23 cellular contexts compared by ENCODE assay signal in genomic region chr1:5227114-5227513, GRCh38.
DNase-seq lines count a peak whose midpoint lies in the region; TF ChIP-seq lines count a peak whose summit lies in the region.
"Had no signal": no experiment of that assay in that cellular context is flagged by ENCODE, and none has a peak within 500 bp of the region (broad histone marks: within the 10 kb centered on the region; RNA-seq: fewer than 3 reads in every experiment).

No MANE protein-coding gene starts in this region.

- H3K27me3 Mint-ChIP-seq in endodermal cell (ENCODE audit: insufficient read depth) = peaks cover 45% of the 10 kb centered on the region
- H3K27me3 Mint-ChIP-seq in T-helper 2 cell treated with Interferon-gamma antibody and Interleukin-4, amounts not matched to agents 5 μg/mL and 100 μg/mL, for 36 hours (ENCODE audit: low read depth) = no peaks in the 10 kb centered on the region

- no peak for TF ChIP-seq CTCF in LNCaP clone FGC (IDR thresholded peaks at IDR 0.05; ENCODE audit: control insufficient read depth, extremely low read depth, insufficient read depth)
- TF ChIP-seq CTCF in endodermal cell (conservative IDR thresholded peaks at IDR 0.05) = no peak

- H3K36me3 Mint-ChIP-seq in endodermal cell (ENCODE audit: low read depth) = no peaks in the 10 kb centered on the region
- no peaks in the 10 kb centered on the region for H3K36me3 Mint-ChIP-seq in T-helper 2 cell treated with Interferon-gamma antibody and Interleukin-4, amounts not matched to agents 5 μg/mL and 100 μg/mL, for 36 hours (ENCODE audit: low read depth)
- H3K36me3 Mint-ChIP-seq: CD14-positive monocyte; CD4-positive, alpha-beta memory T cell; CD4-positive, CD25-positive, alpha-beta regulatory T cell; CD8-positive, alpha-beta memory T cell had no signal

- no peak overlapping the region for H3K9ac ChIP-seq in endodermal cell (ENCODE audit: extremely low read depth, low read length, poor library complexity, severe bottlenecking)
- H3K9ac ChIP-seq: BLaER1 had no signal

- DNase-seq in LNCaP clone FGC (ENCODE audit: low read depth) (peak; percentile 64), endodermal cell (no peak), SIG-M5 treated with dmso at 0.1 percent for 504 hours (lab: John Stamatoyannopoulos, UW; ENCODE audit: unreplicated experiment) (no peak), NCI-H1105 (lab: John Stamatoyannopoulos, UW) (no peak)
- no peak for DNase-seq in T-helper 2 cell treated with Interferon-gamma antibody and Interleukin-4, amounts not matched to agents 5 μg/mL and 100 μg/mL, for 36 hours (ENCODE audit: low spot score)
- DNase-seq: 8988T; ACHN; BE2C; C1 segment of cervical spinal cord; CD4-positive, alpha-beta memory T cell; CD4-positive, CD25-positive, alpha-beta regulatory T cell; CD8-positive, alpha-beta memory T cell; COR-L47; DMS 273 treated with DMSO at 0.1 percent for 48 hours; DMS153; DMS53; DMS79; DND-41; EL; GDM1 had no signal

- peaks cover 18% of the 10 kb centered on the region for H3K4me1 ChIP-seq in endodermal cell (ENCODE audit: control insufficient read depth, insufficient read depth, low read length)
- H3K4me1 ChIP-seq: BE2C, BLaER1 had no signal

- H3K27ac ChIP-seq in endodermal cell (ENCODE audit: low read depth, low read length) = no peak overlapping the region
- H3K27ac ChIP-seq: BLaER1 had no signal

- H3K4me3 Mint-ChIP-seq in endodermal cell = no peak overlapping the region
- H3K4me3 Mint-ChIP-seq in T-helper 2 cell treated with Interferon-gamma antibody and Interleukin-4, amounts not matched to agents 5 μg/mL and 100 μg/mL, for 36 hours = no peak overlapping the region
- H3K4me3 Mint-ChIP-seq: CD14-positive monocyte; CD4-positive, alpha-beta memory T cell; CD4-positive, CD25-positive, alpha-beta regulatory T cell; CD8-positive, alpha-beta memory T cell had no signal

- peaks cover under 1% of the 10 kb centered on the region for H3K9me3 Mint-ChIP-seq in endodermal cell
- no peaks in the 10 kb centered on the region for H3K9me3 Mint-ChIP-seq in T-helper 2 cell treated with Interferon-gamma antibody and Interleukin-4, amounts not matched to agents 5 μg/mL and 100 μg/mL, for 36 hours

- 89 to 91% methylated on average over 4 to 8 of the region's 8 CpGs for whole genome bisulfite sequencing in endodermal cell (ENCODE audit: insufficient coverage in 1 of 2, insufficient read length in 1 of 2), 2 experiments

- H3K9me3 ChIP-seq in endodermal cell (ENCODE audit: control insufficient read depth, low read length) = peaks cover 6% of the 10 kb centered on the region
- H3K9me3 ChIP-seq: BE2C, BLaER1 had no signal

- H3K4me3 ChIP-seq in LNCaP clone FGC (ENCODE audit: low read depth, low read length) (no peak overlapping the region), endodermal cell (ENCODE audit: low read length) (no peak overlapping the region)
- H3K4me3 ChIP-seq: BLaER1, GM12878 had no signal

- H3K36me3 ChIP-seq in endodermal cell (ENCODE audit: control insufficient read depth, insufficient read depth, low read length) = no peaks in the 10 kb centered on the region
- H3K36me3 ChIP-seq: BE2C, BLaER1 had no signal

- peak overlapping the region; percentile 54 for H3K27ac Mint-ChIP-seq in endodermal cell
- H3K27ac Mint-ChIP-seq in T-helper 2 cell treated with Interferon-gamma antibody and Interleukin-4, amounts not matched to agents 5 μg/mL and 100 μg/mL, for 36 hours = no peak overlapping the region
- H3K27ac Mint-ChIP-seq: CD14-positive monocyte; CD4-positive, alpha-beta memory T cell; CD4-positive, CD25-positive, alpha-beta regulatory T cell; CD8-positive, alpha-beta memory T cell had no signal

- peaks cover 42% of the 10 kb centered on the region for H3K4me1 Mint-ChIP-seq in endodermal cell
- H3K4me1 Mint-ChIP-seq in T-helper 2 cell treated with Interferon-gamma antibody and Interleukin-4, amounts not matched to agents 5 μg/mL and 100 μg/mL, for 36 hours (ENCODE audit: low read depth) = no peaks in the 10 kb centered on the region
- H3K4me1 Mint-ChIP-seq: CD14-positive monocyte had no signal

- H3K27me3 ChIP-seq in endodermal cell (ENCODE audit: control insufficient read depth, insufficient read depth, low read length, poor library complexity, severe bottlenecking) = no peaks in the 10 kb centered on the region
- H3K27me3 ChIP-seq: BE2C, BLaER1 had no signal
